18 cellular contexts compared by ENCODE assay signal in genomic region chr14:99256483-99256874, GRCh38. TPM values are rescaled to one million over a fixed set of nuclear protein-coding genes. Genes with fewer than 3 reads are reported as not detected.
DNase-seq lines count a peak whose midpoint lies in the region; ATAC-seq and TF ChIP-seq lines count a peak whose summit lies in the region.
"Had no signal": no experiment of that assay in that cellular context is flagged by ENCODE, and none has a peak within 500 bp of the region (broad histone marks: within the 10 kb centered on the region; RNA-seq: fewer than 3 reads in every experiment).

No MANE protein-coding gene starts in this region.

- ATAC-seq in CD4-positive, alpha-beta T cell (ENCODE audit: poor library complexity) = no peak
- no peak for ATAC-seq in T-cell (replicated peaks in 1 of 4)
- ATAC-seq in HG03442 (IDR thresholded peaks at IDR 0.05; ENCODE audit: unreplicated experiment) = no peak
- ATAC-seq: heart right ventricle had no signal

- intact Hi-C loops in CD4-positive, alpha-beta T cell (cut with DNase I, micrococcal nuclease) = no loop called here
- intact Hi-C loops in activated T-helper 2 cell treated with anti-CD3 and anti-CD28 coated beads, Interferon-gamma antibody, Interleukin-2, Interleukin-4, amounts not matched to agents 10 μg/mL and 5 μg/mL and 100 μg/mL, durations not matched to agents 14 hours and 24 hours and 36 hours (cut with micrococcal nuclease) = no loop called here
- intact Hi-C loops in uterus (cut with DNase I; ENCODE audit: low total_unique reads) = no loop called here

- CTCF ChIA-PET in CD4-positive, alpha-beta T cell (lab: Charles Lee) = interaction anchor here (1.5 kb wide), 1 partner anchor 42 kb away, joined by 3 read pairs; no protein-coding TSS in a partner anchor
- CTCF ChIA-PET in T-cell (lab: Charles Lee) = interaction anchor here in 1 of 2 donors (0.5 to 0.6 kb wide), 2 partner anchors 19 to 71 kb away, joined by 3 read pairs; no protein-coding TSS in a partner anchor

- no peak for TF ChIP-seq CTCF in CD4-positive, alpha-beta T cell (IDR thresholded peaks at IDR 0.05)
- no peak for TF ChIP-seq CTCF in uterus (IDR thresholded peaks at IDR 0.05)

- H3K36me3 Mint-ChIP-seq in CD4-positive, alpha-beta T cell (ENCODE audit: low read depth) = peaks cover 100% of the 10 kb centered on the region
- H3K36me3 Mint-ChIP-seq in T-cell = peaks cover 62% of the 10 kb centered on the region
- peaks cover 71% of the 10 kb centered on the region for H3K36me3 Mint-ChIP-seq in activated T-helper 2 cell treated with anti-CD3 and anti-CD28 coated beads, Interferon-gamma antibody, Interleukin-2, Interleukin-4, amounts not matched to agents 10 μg/mL and 5 μg/mL and 100 μg/mL, durations not matched to agents 14 hours and 24 hours and 36 hours (ENCODE audit: low read depth)
- H3K36me3 Mint-ChIP-seq in immature natural killer cell = peaks cover 0 to 7% (median 5%) of the 10 kb centered on the region in 3 donors

- POLR2A ChIA-PET in CD4-positive, alpha-beta T cell (lab: Charles Lee) = interaction anchor here (64.5 to 83.0 kb wide), 2 partner anchors 13 to 39 kb away, joined by 4389 read pairs; partner anchors contain the start of gene BCL11B
- POLR2A ChIA-PET in T-cell (lab: Charles Lee) = interaction anchor here in 1 of 2 donors (0.6 to 1.6 kb wide), 2 partner anchors 11 to 51 kb away, joined by 3 read pairs; no protein-coding TSS in a partner anchor

- H3K9me3 ChIP-seq in CD4-positive, alpha-beta T cell (ENCODE audit: control insufficient read depth, low read length) = no peaks in the 10 kb centered on the region
- H3K9me3 ChIP-seq in uterus = no peaks in the 10 kb centered on the region
- H3K9me3 ChIP-seq: heart right ventricle, thoracic aorta had no signal

- peak overlapping the region; percentile 97 for H3K27ac ChIP-seq in CD4-positive, alpha-beta T cell (ENCODE audit: low read depth, low read length)
- no peak overlapping the region for H3K27ac ChIP-seq in uterus
- H3K27ac ChIP-seq: thoracic aorta, VCaP had no signal

- peak in 1 of 10 experiments; percentile 33 for DNase-seq in CD4-positive, alpha-beta T cell
- DNase-seq in T-cell = peak in 5 of 34 experiments; percentile 5 to 14 (median 8)
- DNase-seq in activated T-helper 2 cell treated with anti-CD3 and anti-CD28 coated beads, Interferon-gamma antibody, Interleukin-2, Interleukin-4, amounts not matched to agents 10 μg/mL and 5 μg/mL and 100 μg/mL, durations not matched to agents 14 hours and 24 hours and 36 hours (ENCODE audit: low spot score) = no peak
- no peak for DNase-seq in immature natural killer cell
- DNase-seq in uterus = no peak
- DNase-seq in NCI-H2227 treated with DMSO at 0.1 percent for 48 hours (lab: John Stamatoyannopoulos, UW) = no peak
- DNase-seq: amygdala; COR-L47; effector CD8-positive, alpha-beta T cell; heart right ventricle; HFFc6; NCI-H1694; occipital lobe; retina had no signal

- H3K4me3 Mint-ChIP-seq in CD4-positive, alpha-beta T cell = peak overlapping the region; percentile 87
- peak overlapping the region; percentile 94 to 98 (median 96) for H3K4me3 Mint-ChIP-seq in T-cell
- H3K4me3 Mint-ChIP-seq in activated T-helper 2 cell treated with anti-CD3 and anti-CD28 coated beads, Interferon-gamma antibody, Interleukin-2, Interleukin-4, amounts not matched to agents 10 μg/mL and 5 μg/mL and 100 μg/mL, durations not matched to agents 14 hours and 24 hours and 36 hours (ENCODE audit: low read depth) = peak overlapping the region; percentile 91
- no peak overlapping the region for H3K4me3 Mint-ChIP-seq in immature natural killer cell
- H3K4me3 Mint-ChIP-seq: HFFc6 had no signal

- H3K27ac Mint-ChIP-seq in CD4-positive, alpha-beta T cell = peak overlapping the region; percentile 99
- H3K27ac Mint-ChIP-seq in T-cell (peak overlapping the region; percentile 99 to 100), immature natural killer cell (peak overlapping the region in 4 of 6 donors; percentile 8 to 90 (median 51))
- peak overlapping the region; percentile 100 for H3K27ac Mint-ChIP-seq in activated T-helper 2 cell treated with anti-CD3 and anti-CD28 coated beads, Interferon-gamma antibody, Interleukin-2, Interleukin-4, amounts not matched to agents 10 μg/mL and 5 μg/mL and 100 μg/mL, durations not matched to agents 14 hours and 24 hours and 36 hours
- H3K27ac Mint-ChIP-seq: HFFc6 had no signal

- no peaks in the 10 kb centered on the region for H3K36me3 ChIP-seq in uterus
- H3K36me3 ChIP-seq: heart right ventricle, thoracic aorta had no signal

- no peak overlapping the region for H3K4me3 ChIP-seq in uterus
- H3K4me3 ChIP-seq: heart right ventricle, thoracic aorta had no signal

- TF ChIP-seq POLR2A in uterus (IDR thresholded peaks at IDR 0.05) = no peak

- peaks cover 3 to 8% of the 10 kb centered on the region in 2 donors for H3K4me1 ChIP-seq in uterus
- H3K4me1 ChIP-seq: heart right ventricle had no signal

- no peaks in the 10 kb centered on the region for H3K27me3 Mint-ChIP-seq in CD4-positive, alpha-beta T cell
- H3K27me3 Mint-ChIP-seq in T-cell (no peaks in the 10 kb centered on the region), immature natural killer cell (ENCODE audit: low read depth in 3 of 3) (peaks cover 2 to 3% (median 3%) of the 10 kb centered on the region in 3 donors)
- no peaks in the 10 kb centered on the region for H3K27me3 Mint-ChIP-seq in activated T-helper 2 cell treated with anti-CD3 and anti-CD28 coated beads, Interferon-gamma antibody, Interleukin-2, Interleukin-4, amounts not matched to agents 10 μg/mL and 5 μg/mL and 100 μg/mL, durations not matched to agents 14 hours and 24 hours and 36 hours (ENCODE audit: low read depth)

- H3K4me1 Mint-ChIP-seq in CD4-positive, alpha-beta T cell (ENCODE audit: low read depth) = peaks cover 99% of the 10 kb centered on the region
- H3K4me1 Mint-ChIP-seq in T-cell = peaks cover 99% of the 10 kb centered on the region in 3 donors
- peaks cover 89% of the 10 kb centered on the region for H3K4me1 Mint-ChIP-seq in activated T-helper 2 cell treated with anti-CD3 and anti-CD28 coated beads, Interferon-gamma antibody, Interleukin-2, Interleukin-4, amounts not matched to agents 10 μg/mL and 5 μg/mL and 100 μg/mL, durations not matched to agents 14 hours and 24 hours and 36 hours (ENCODE audit: low read depth)
- peaks cover 84 to 97% of the 10 kb centered on the region in 2 donors for H3K4me1 Mint-ChIP-seq in immature natural killer cell

- no peaks in the 10 kb centered on the region for H3K27me3 ChIP-seq in CD4-positive, alpha-beta T cell (ENCODE audit: control insufficient read depth, insufficient read depth, low read length)
- no peaks in the 10 kb centered on the region for H3K27me3 ChIP-seq in uterus

- no peaks in the 10 kb centered on the region for H3K9me3 Mint-ChIP-seq in CD4-positive, alpha-beta T cell
- H3K9me3 Mint-ChIP-seq in T-cell (no peaks in the 10 kb centered on the region), immature natural killer cell (no peaks in the 10 kb centered on the region)
- H3K9me3 Mint-ChIP-seq in activated T-helper 2 cell treated with anti-CD3 and anti-CD28 coated beads, Interferon-gamma antibody, Interleukin-2, Interleukin-4, amounts not matched to agents 10 μg/mL and 5 μg/mL and 100 μg/mL, durations not matched to agents 14 hours and 24 hours and 36 hours = no peaks in the 10 kb centered on the region
- H3K9me3 Mint-ChIP-seq: HFFc6 had no signal

RNA-seq across cellular contexts. Expression of gene BCL11B, which starts 15.5 kb away (rescaled TPM):
- total RNA-seq in CD4-positive, alpha-beta T cell = 100 to 1,000 TPM; 244 to 254 TPM
- total RNA-seq in T-cell = 100 to 1,000 TPM; 181 to 240 (median 196) TPM
- total RNA-seq in activated T-helper 2 cell treated with anti-CD3 and anti-CD28 coated beads, Interferon-gamma antibody, Interleukin-2, Interleukin-4, amounts not matched to agents 10 μg/mL and 5 μg/mL and 100 μg/mL, durations not matched to agents 14 hours and 24 hours and 36 hours = 34.1 and 34.9 TPM in 2 replicates
- 1 to 10 TPM in 2 of 3 donors, under 1 TPM in 1; 0.75 to 3.1 (median 1.0) TPM for polyA plus RNA-seq in immature natural killer cell
- total RNA-seq in uterus = under 1 TPM in 3 of 4 donors, not detected in 1; 0.29 to 0.55 (median 0.46) TPM
- polyA plus RNA-seq: fibroblast of lung had no signal

Comparison
In these comparisons a context has a peak if more than half of its experiments do, and no peak if none do; other contexts are left out.
1. H3K4me3 Mint-ChIP-seq: peak in CD4-positive, alpha-beta T cell (single experiment), T-cell (3 of 3) and activated T-helper 2 cell treated with anti-CD3 and anti-CD28 coated beads, Interferon-gamma antibody, Interleukin-2, Interleukin-4, amounts not matched to agents 10 μg/mL and 5 μg/mL and 100 μg/mL, durations not matched to agents 14 hours and 24 hours and 36 hours (single experiment); none in immature natural killer cell (0 of 5).
2. RNA of gene BCL11B, which starts 15.5 kb away (total RNA-seq): 244 to 254 TPM in CD4-positive, alpha-beta T cell, 181 to 240 TPM in T-cell and 34.1 to 34.9 TPM in activated T-helper 2 cell treated with anti-CD3 and anti-CD28 coated beads, Interferon-gamma antibody, Interleukin-2, Interleukin-4, amounts not matched to agents 10 μg/mL and 5 μg/mL and 100 μg/mL, durations not matched to agents 14 hours and 24 hours and 36 hours; 0.29 to 0.55 TPM in uterus; every median in the first group is over 10 times any median in the second.
3. Peak in every context shown above with its lines, with median percentiles within 50 percentile points of each other: H3K27ac Mint-ChIP-seq.